ENCODE assay signal across 1 cellular context in the genomic region with DNA sequence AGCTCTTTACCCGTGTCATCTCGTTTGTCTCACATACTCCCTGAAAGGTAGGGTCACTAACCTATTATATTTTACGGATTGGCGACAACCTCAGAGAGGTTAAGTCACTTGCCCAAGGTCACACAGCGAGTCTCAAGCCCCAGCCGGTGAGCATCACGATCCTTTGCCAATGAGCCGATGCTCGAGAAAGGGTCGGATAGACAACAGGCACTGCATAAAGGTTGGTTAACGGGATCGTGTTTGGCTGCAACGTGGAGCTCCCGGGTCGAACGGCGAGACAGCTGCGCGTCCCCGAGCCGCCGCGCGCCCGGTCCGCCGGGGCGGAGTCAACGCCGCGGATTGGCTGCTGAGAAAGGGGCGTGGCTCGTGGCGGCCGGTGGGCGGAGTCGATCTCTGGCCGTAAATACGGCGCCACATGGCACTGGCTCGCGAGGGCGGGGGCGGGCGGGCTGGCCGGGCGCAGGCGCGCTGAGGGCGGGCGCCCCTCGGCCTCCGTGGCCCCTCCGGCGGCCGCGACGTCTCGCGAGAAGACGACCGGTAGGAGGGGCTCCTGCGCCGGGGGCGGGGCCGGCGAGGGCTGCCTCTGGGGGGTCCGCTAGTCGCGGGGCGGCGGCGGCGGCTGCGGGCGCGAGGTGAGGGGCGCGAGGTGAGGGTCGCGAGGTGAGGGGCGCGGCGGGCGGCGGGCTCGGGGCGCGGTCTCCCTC.
TF ChIP-seq lines count a peak whose summit lies in the region.

A gene (plus strand): TSS at position 598 of the 704 bp plus-strand sequence. CDS start 29,029 bp downstream, outside the sequence.

TF ChIP-seq in liver, 16 proteins besides CTCF, POLR2A, EP300 and RAD21 (continued from another document):
- TF ChIP-seq, protein P1, sequence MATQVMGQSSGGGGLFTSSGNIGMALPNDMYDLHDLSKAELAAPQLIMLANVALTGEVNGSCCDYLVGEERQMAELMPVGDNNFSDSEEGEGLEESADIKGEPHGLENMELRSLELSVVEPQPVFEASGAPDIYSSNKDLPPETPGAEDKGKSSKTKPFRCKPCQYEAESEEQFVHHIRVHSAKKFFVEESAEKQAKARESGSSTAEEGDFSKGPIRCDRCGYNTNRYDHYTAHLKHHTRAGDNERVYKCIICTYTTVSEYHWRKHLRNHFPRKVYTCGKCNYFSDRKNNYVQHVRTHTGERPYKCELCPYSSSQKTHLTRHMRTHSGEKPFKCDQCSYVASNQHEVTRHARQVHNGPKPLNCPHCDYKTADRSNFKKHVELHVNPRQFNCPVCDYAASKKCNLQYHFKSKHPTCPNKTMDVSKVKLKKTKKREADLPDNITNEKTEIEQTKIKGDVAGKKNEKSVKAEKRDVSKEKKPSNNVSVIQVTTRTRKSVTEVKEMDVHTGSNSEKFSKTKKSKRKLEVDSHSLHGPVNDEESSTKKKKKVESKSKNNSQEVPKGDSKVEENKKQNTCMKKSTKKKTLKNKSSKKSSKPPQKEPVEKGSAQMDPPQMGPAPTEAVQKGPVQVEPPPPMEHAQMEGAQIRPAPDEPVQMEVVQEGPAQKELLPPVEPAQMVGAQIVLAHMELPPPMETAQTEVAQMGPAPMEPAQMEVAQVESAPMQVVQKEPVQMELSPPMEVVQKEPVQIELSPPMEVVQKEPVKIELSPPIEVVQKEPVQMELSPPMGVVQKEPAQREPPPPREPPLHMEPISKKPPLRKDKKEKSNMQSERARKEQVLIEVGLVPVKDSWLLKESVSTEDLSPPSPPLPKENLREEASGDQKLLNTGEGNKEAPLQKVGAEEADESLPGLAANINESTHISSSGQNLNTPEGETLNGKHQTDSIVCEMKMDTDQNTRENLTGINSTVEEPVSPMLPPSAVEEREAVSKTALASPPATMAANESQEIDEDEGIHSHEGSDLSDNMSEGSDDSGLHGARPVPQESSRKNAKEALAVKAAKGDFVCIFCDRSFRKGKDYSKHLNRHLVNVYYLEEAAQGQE (IDR thresholded peaks at IDR 0.05), result no peak
- TF ChIP-seq YY1 (IDR thresholded peaks at IDR 0.05) (no peak), SP1 (IDR thresholded peaks at IDR 0.05) (peak; percentile 39), HNF4G (IDR thresholded peaks at IDR 0.05) (no peak), NR2F2 (IDR thresholded peaks at IDR 0.05) (no peak), RXRA (IDR thresholded peaks at IDR 0.05) (no peak)
- TF ChIP-seq, protein P2, sequence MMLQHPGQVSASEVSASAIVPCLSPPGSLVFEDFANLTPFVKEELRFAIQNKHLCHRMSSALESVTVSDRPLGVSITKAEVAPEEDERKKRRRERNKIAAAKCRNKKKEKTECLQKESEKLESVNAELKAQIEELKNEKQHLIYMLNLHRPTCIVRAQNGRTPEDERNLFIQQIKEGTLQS (IDR thresholded peaks at IDR 0.05), result no peak
- TF ChIP-seq, protein P3, sequence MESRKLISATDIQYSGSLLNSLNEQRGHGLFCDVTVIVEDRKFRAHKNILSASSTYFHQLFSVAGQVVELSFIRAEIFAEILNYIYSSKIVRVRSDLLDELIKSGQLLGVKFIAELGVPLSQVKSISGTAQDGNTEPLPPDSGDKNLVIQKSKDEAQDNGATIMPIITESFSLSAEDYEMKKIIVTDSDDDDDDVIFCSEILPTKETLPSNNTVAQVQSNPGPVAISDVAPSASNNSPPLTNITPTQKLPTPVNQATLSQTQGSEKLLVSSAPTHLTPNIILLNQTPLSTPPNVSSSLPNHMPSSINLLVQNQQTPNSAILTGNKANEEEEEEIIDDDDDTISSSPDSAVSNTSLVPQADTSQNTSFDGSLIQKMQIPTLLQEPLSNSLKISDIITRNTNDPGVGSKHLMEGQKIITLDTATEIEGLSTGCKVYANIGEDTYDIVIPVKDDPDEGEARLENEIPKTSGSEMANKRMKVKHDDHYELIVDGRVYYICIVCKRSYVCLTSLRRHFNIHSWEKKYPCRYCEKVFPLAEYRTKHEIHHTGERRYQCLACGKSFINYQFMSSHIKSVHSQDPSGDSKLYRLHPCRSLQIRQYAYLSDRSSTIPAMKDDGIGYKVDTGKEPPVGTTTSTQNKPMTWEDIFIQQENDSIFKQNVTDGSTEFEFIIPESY (IDR thresholded peaks at IDR 0.05), result peak; percentile 86
